Comparison of ENCODE assay signal across 1 cellular context in genomic region chr5:143629871-143630658, GRCh38.
TF ChIP-seq lines count a peak whose summit lies in the region.

No MANE protein-coding gene starts in this region.

TF ChIP-seq in HepG2, 621 proteins besides CTCF, POLR2A, EP300 and RAD21 (continued from another document and continues in another):
- TF ChIP-seq PATZ1 (CRISPR knock-in tag; IDR thresholded peaks at IDR 0.05) (no peak), THYN1 (CRISPR knock-in tag; IDR thresholded peaks at IDR 0.05; ENCODE audit: borderline replicate concordance, low read depth) (no peak), SALL1 (CRISPR knock-in tag; IDR thresholded peaks at IDR 0.05) (no peak; the same call in 1 of the 2 replicates), ZNF775 (CRISPR knock-in tag; IDR thresholded peaks at IDR 0.05; ENCODE audit: borderline replicate concordance) (0 out of 2 replicates have a peak, but pooled peaks have one; percentile 42), ZNF746 (CRISPR knock-in tag; IDR thresholded peaks at IDR 0.05) (no peak), ZSCAN21 (CRISPR knock-in tag; IDR thresholded peaks at IDR 0.05; ENCODE audit: borderline replicate concordance) (no peak), ZNF570 (CRISPR knock-in tag; IDR thresholded peaks at IDR 0.05; ENCODE audit: borderline replicate concordance) (no peak), KDM3A (CRISPR knock-in tag; IDR thresholded peaks at IDR 0.05; ENCODE audit: low read depth) (no peak; the same call in 1 of the 2 replicates), IKZF1 (IDR thresholded peaks at IDR 0.05) (no peak), CBX1 (IDR thresholded peaks at IDR 0.05; ENCODE audit: low read depth) (no peak), PTBP1 (IDR thresholded peaks at IDR 0.05; ENCODE audit: low read depth, low read length, poor library complexity, severe bottlenecking) (no peak), NFKBIZ (CRISPR knock-in tag; IDR thresholded peaks at IDR 0.05) (peak; percentile 78; the same call in 1 of the 2 replicates), ZNF790 (CRISPR knock-in tag; IDR thresholded peaks at IDR 0.05; ENCODE audit: borderline replicate concordance) (no peak), ZNF18 (CRISPR knock-in tag; IDR thresholded peaks at IDR 0.05; ENCODE audit: insufficient replicate concordance) (peak; percentile 53), ZC3H13 (CRISPR knock-in tag; IDR thresholded peaks at IDR 0.05) (no peak), IRF2 (CRISPR knock-in tag; IDR thresholded peaks at IDR 0.05) (no peak), HMG20B (CRISPR knock-in tag; conservative IDR thresholded peaks at IDR 0.05) (peak; percentile 67; the same call in 1 of the 2 replicates), JUNB (CRISPR knock-in tag; IDR thresholded peaks at IDR 0.05; ENCODE audit: borderline replicate concordance) (no peak), ZNF441 (CRISPR knock-in tag; IDR thresholded peaks at IDR 0.05; ENCODE audit: borderline replicate concordance) (no peak), ZNF558 (CRISPR knock-in tag; IDR thresholded peaks at IDR 0.05; ENCODE audit: borderline replicate concordance) (no peak), TGIF2 (CRISPR knock-in tag; IDR thresholded peaks at IDR 0.05) (no peak), ZNF713 (CRISPR knock-in tag; IDR thresholded peaks at IDR 0.05) (no peak), ZNF772 (CRISPR knock-in tag; IDR thresholded peaks at IDR 0.05) (no peak), ARID5B (CRISPR knock-in tag; IDR thresholded peaks at IDR 0.05) (peak; percentile 94), DDIT3 (CRISPR knock-in tag; IDR thresholded peaks at IDR 0.05) (no peak), KAT8 (CRISPR knock-in tag; IDR thresholded peaks at IDR 0.05) (peak; percentile 70; the same call in 1 of the 2 replicates), CERS6 (CRISPR knock-in tag; IDR thresholded peaks at IDR 0.05) (no peak), ZNF737 (CRISPR knock-in tag; IDR thresholded peaks at IDR 0.05; ENCODE audit: borderline replicate concordance) (no peak), TOE1 (CRISPR knock-in tag; IDR thresholded peaks at IDR 0.05) (no peak), THAP8 (CRISPR knock-in tag; IDR thresholded peaks at IDR 0.05; ENCODE audit: borderline replicate concordance) (no peak), KAT2B (IDR thresholded peaks at IDR 0.05; ENCODE audit: borderline replicate concordance, low read depth, low read length) (no peak), TRIM24 (CRISPR knock-in tag; IDR thresholded peaks at IDR 0.05) (no peak), STAT5B (CRISPR knock-in tag; IDR thresholded peaks at IDR 0.05) (no peak), ZIK1 (CRISPR knock-in tag; IDR thresholded peaks at IDR 0.05; ENCODE audit: borderline replicate concordance, low read depth) (no peak), TARDBP (CRISPR knock-in tag; IDR thresholded peaks at IDR 0.05) (no peak), RAD51 (IDR thresholded peaks at IDR 0.05; ENCODE audit: borderline replicate concordance) (no peak), ZNF10 (CRISPR knock-in tag; IDR thresholded peaks at IDR 0.05; ENCODE audit: borderline replicate concordance, low read depth) (no peak), PHF20 (CRISPR knock-in tag; IDR thresholded peaks at IDR 0.05) (no peak), RELA (CRISPR knock-in tag; IDR thresholded peaks at IDR 0.05) (no peak), TBX3 (IDR thresholded peaks at IDR 0.05; ENCODE audit: borderline replicate concordance) (no peak), ZSCAN31 (CRISPR knock-in tag; IDR thresholded peaks at IDR 0.05; ENCODE audit: low read depth) (no peak), TP53 (CRISPR knock-in tag; conservative IDR thresholded peaks at IDR 0.05) (no peak), ZNF83 (CRISPR knock-in tag; IDR thresholded peaks at IDR 0.05; ENCODE audit: borderline replicate concordance) (no peak), ZNF652 (CRISPR knock-in tag; IDR thresholded peaks at IDR 0.05; ENCODE audit: borderline replicate concordance, low read depth) (no peak), GTF2F1 (IDR thresholded peaks at IDR 0.05; ENCODE audit: low read length) (no peak), ETV6 (CRISPR knock-in tag; conservative IDR thresholded peaks at IDR 0.05) (no peak), ZNF12 (CRISPR knock-in tag; IDR thresholded peaks at IDR 0.05) (no peak), ZNF768 (CRISPR knock-in tag; IDR thresholded peaks at IDR 0.05) (no peak), ZNF512B (CRISPR knock-in tag; IDR thresholded peaks at IDR 0.05; ENCODE audit: borderline replicate concordance) (no peak), HBP1 (CRISPR knock-in tag; IDR thresholded peaks at IDR 0.05; ENCODE audit: low read depth) (no peak), ZFP36L2 (CRISPR knock-in tag; IDR thresholded peaks at IDR 0.05) (no peak), MTA3 (CRISPR knock-in tag; IDR thresholded peaks at IDR 0.05) (no peak), RBFOX2 (IDR thresholded peaks at IDR 0.05; ENCODE audit: low read depth, low read length) (no peak), FOXK2 (IDR thresholded peaks at IDR 0.05) (no peak), ZNF770 (CRISPR knock-in tag; IDR thresholded peaks at IDR 0.05) (no peak)
